11 cellular contexts compared by ENCODE assay signal in the genomic region with DNA sequence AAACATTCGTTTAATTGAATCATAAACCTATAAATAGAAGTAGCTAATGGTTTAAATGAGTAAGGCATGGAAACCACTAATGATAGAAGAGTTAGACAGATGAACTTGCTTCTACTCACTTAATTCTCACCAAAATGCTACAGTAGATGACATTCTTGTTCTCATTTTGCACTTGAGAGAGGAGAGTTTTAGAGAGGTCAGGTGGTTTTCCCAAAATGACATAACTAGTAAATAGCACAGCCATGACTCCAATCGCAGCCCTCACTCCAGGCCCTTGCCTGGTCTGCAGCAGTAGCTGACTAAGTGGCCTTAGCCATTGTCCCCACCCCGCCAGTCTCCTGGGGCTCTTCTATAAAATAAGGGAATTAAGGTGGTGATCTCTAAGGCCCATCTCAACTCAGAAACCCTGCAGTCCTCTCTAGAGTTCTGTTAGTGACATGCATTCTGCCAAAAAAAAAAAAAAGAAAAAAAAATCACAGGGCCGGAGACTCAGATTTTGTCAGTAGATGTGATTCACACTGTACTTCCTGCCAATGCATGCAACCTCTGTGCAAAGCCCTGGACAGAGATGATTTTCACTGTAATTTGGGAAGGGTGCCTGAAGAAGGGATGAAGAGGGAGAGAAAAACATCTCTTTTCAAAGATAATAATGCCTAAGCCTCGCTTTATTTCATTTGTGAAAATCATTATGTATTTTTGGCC.
A peak's percentile ranks its signal among the peaks of the same experiment; 100 is the strongest.
DNase-seq lines count a peak whose midpoint lies in the region; ATAC-seq and TF ChIP-seq lines count a peak whose summit lies in the region.
"Had no signal": no experiment of that assay in that cellular context is flagged by ENCODE, and none has a peak within 500 bp of the region (broad histone marks: within the 10 kb centered on the region; RNA-seq: fewer than 3 reads in every experiment).

No MANE protein-coding gene starts in this region.

- ATAC-seq in HG02610 (IDR thresholded peaks at IDR 0.05; ENCODE audit: unreplicated experiment), result no peak
- ATAC-seq: gastrocnemius medialis, left lobe of liver had no signal

- no peaks in the 10 kb centered on the region for H3K27me3 Mint-ChIP-seq in Calu3 (ENCODE audit: unreplicated experiment)
- no peaks in the 10 kb centered on the region for H3K27me3 Mint-ChIP-seq in chondrocyte (ENCODE audit: low read depth)

- no peak overlapping the region for H3K4me3 Mint-ChIP-seq in Calu3 (ENCODE audit: low read depth, unreplicated experiment)
- H3K4me3 Mint-ChIP-seq in chondrocyte (ENCODE audit: unreplicated experiment), result no peak overlapping the region

- no peak for DNase-seq in Calu3
- DNase-seq in NCI-H226, result peak; percentile 43
- DNase-seq in chondrocyte (ENCODE audit: low spot score), result no peak
- DNase-seq in mucosa of gallbladder (ENCODE audit: low spot score), result peak; percentile 5
- no peak for DNase-seq in NCI-H146 treated with DMSO at 0.1 percent for 48 hours (lab: John Stamatoyannopoulos, UW; ENCODE audit: unreplicated experiment)
- DNase-seq in NCI-H146 (lab: John Stamatoyannopoulos, UW), result no peak
- DNase-seq in effector CD4-positive, alpha-beta T cell, result no peak
- DNase-seq: gastrocnemius medialis, NCI-H187 had no signal

- H3K27ac Mint-ChIP-seq in Calu3 (ENCODE audit: unreplicated experiment) (peak overlapping the region; percentile 94), chondrocyte (ENCODE audit: unreplicated experiment) (peak overlapping the region; percentile 89)

- CTCF ChIA-PET in Calu3 (lab: Charles Lee), result interaction anchor here (0.9 to 1.1 kb wide), 2 partner anchors 30 to 45 kb away, joined by 3 read pairs; no protein-coding TSS in a partner anchor

- no peaks in the 10 kb centered on the region for H3K9me3 Mint-ChIP-seq in Calu3 (ENCODE audit: low read depth, unreplicated experiment)
- H3K9me3 Mint-ChIP-seq in chondrocyte (ENCODE audit: low read depth), result no peaks in the 10 kb centered on the region

- intact Hi-C loops in Calu3 (cut with micrococcal nuclease; ENCODE audit: unreplicated experiment), result loop anchor here (10.0 kb wide), 1 partner anchor 177 kb away; no protein-coding TSS in a partner anchor

- H3K36me3 Mint-ChIP-seq in Calu3 (ENCODE audit: insufficient read depth, unreplicated experiment), result peaks cover 37% of the 10 kb centered on the region
- peaks cover 2% of the 10 kb centered on the region for H3K36me3 Mint-ChIP-seq in chondrocyte (ENCODE audit: low read depth)

- H3K4me1 Mint-ChIP-seq in Calu3 (ENCODE audit: low read depth, unreplicated experiment), result peaks cover 52% of the 10 kb centered on the region
- H3K4me1 Mint-ChIP-seq in chondrocyte (ENCODE audit: low read depth), result peaks cover 49% of the 10 kb centered on the region

- no TSS peak for BruUV-seq in Calu3 (replicated peaks; lab: Mats Ljungman, UMichigan)

- TF ChIP-seq CTCF in Calu3 (IDR thresholded peaks at IDR 0.05; ENCODE audit: unreplicated experiment), result no peak
- no peak for TF ChIP-seq CTCF in chondrocyte (IDR thresholded peaks at IDR 0.05)

Comparison
In these comparisons a context has a peak if more than half of its experiments do, and no peak if none do; other contexts are left out.
1. DNase-seq: peak in NCI-H226 (single experiment) and mucosa of gallbladder (single experiment); none in Calu3 (single experiment), chondrocyte (single experiment), NCI-H146 treated with DMSO at 0.1 percent for 48 hours (single experiment), NCI-H146 (single experiment) and effector CD4-positive, alpha-beta T cell (single experiment).